31 cellular contexts compared by ENCODE assay signal in genomic region chr2:89820248-89820647, GRCh38.
"Had no signal": no experiment of that assay in that cellular context is flagged by ENCODE, and none has a peak within 500 bp of the region (broad histone marks: within the 10 kb centered on the region; RNA-seq: fewer than 3 reads in every experiment).

No MANE protein-coding gene starts in this region.

- H3K36me3 ChIP-seq: adrenal gland, esophagus squamous epithelium, gastroesophageal sphincter had no signal

- H3K27ac ChIP-seq: adrenal gland, body of pancreas, epithelial cell of prostate, esophagus squamous epithelium, gastroesophageal sphincter had no signal

- H3K27me3 ChIP-seq: adrenal gland, body of pancreas, esophagus squamous epithelium, gastroesophageal sphincter had no signal

- H3K4me1 ChIP-seq: adrenal gland, body of pancreas, esophagus squamous epithelium, gastroesophageal sphincter had no signal

- H3K4me3 ChIP-seq: adrenal gland, body of pancreas, esophagus squamous epithelium, gastroesophageal sphincter had no signal

- ATAC-seq: activated CD4-positive, alpha-beta T cell treated with anti-CD3 and anti-CD28 coated beads for 36 hours; activated CD8-positive, alpha-beta memory T cell treated with anti-CD3 and anti-CD28 coated beads, Interleukin-2, amount 10 ng/mL, durations not matched to agents 7 days and 5 days; activated CD8-positive, alpha-beta T cell treated with anti-CD3 and anti-CD28 coated beads, Interleukin-2, amount 10 ng/mL, durations not matched to agents 7 days and 5 days; activated naive CD8-positive, alpha-beta T cell treated with anti-CD3 and anti-CD28 coated beads, Interleukin-2, amount 50 U/mL, for 24 hours; body of pancreas; effector memory CD8-positive, alpha-beta T cell; gastroesophageal sphincter had no signal

- DNase-seq: activated CD4-positive, alpha-beta memory T cell treated with anti-CD3 and anti-CD28 coated beads for 36 hours; activated CD4-positive, alpha-beta T cell treated with anti-CD3 and anti-CD28 coated beads for 36 hours; activated CD4-positive, alpha-beta T cell treated with anti-CD3 and anti-CD28 coated beads, Interleukin-2, amount 10 ng/mL, durations not matched to agents 24 days and 14 days; activated CD4-positive, CD25-positive, alpha-beta regulatory T cell; activated CD4-positive, CD25-positive, alpha-beta regulatory T cell treated with anti-CD3 and anti-CD28 coated beads, Interleukin-2, amount 50 U/mL, for 72 hours; activated CD8-positive, alpha-beta memory T cell treated with anti-CD3 and anti-CD28 coated beads, Interleukin-2, amount 10 ng/mL, durations not matched to agents 7 days and 5 days; activated CD8-positive, alpha-beta memory T cell treated with anti-CD3 and anti-CD28 coated beads, Interleukin-2, amount 50 U/mL, for 4 hours; activated CD8-positive, alpha-beta T cell treated with anti-CD3 and anti-CD28 coated beads, Interleukin-2, amount 10 ng/mL, durations not matched to agents 7 days and 5 days; activated effector memory CD4-positive, alpha-beta T cell treated with anti-CD3 and anti-CD28 coated beads, Interleukin-2, amount 50 U/mL, for 16 hours; activated naive CD4-positive, alpha-beta T cell treated with anti-CD3 and anti-CD28 coated beads for 36 hours; activated naive CD8-positive, alpha-beta T cell treated with anti-CD3 and anti-CD28 coated beads for 36 hours; activated naive CD8-positive, alpha-beta T cell treated with anti-CD3 and anti-CD28 coated beads, Interleukin-2, amount 50 U/mL, for 24 hours; activated T-cell treated with anti-CD3 and anti-CD28 coated beads, Interleukin-2, amount 50 U/mL, for 1 hour; activated T-cell treated with anti-CD3 and anti-CD28 coated beads, Interleukin-2, amount 50 U/mL, for 48 hours; adrenal gland; amygdala; aorta; body of pancreas; caudate nucleus; cortex of kidney; dermis blood vessel endothelial cell; effector CD4-positive, alpha-beta T cell; effector memory CD8-positive, alpha-beta T cell; esophagus squamous epithelium; foreskin melanocyte; T-helper 2 cell had no signal

- FAIRE-seq: colon, endometrium, endothelial cell of umbilical vein had no signal
